In the genomic region with DNA sequence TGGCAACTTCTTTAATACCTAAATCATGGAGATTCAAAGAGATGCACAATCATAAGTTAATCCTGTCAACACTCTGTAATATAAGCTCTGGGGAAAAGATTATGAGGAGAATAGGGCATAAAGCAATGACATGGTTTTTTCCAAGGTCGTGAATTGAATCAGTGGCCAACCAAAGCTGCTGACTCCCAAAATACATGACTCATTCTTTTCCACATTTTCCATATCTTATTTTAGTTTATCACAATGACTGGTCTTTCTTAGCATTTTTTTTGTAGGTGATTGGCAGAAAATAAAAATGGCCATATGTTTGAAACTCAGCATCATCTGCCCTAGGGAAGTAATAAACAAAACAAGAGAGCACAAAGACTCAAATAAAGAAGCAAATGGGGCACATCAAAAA, we compare ENCODE assay signal across 18 cellular contexts. TPM values are rescaled to one million over a fixed set of nuclear protein-coding genes. Genes with fewer than 3 reads are reported as not detected.
DNase-seq lines count a peak whose midpoint lies in the region; ATAC-seq and TF ChIP-seq lines count a peak whose summit lies in the region.
"Had no signal": no experiment of that assay in that cellular context is flagged by ENCODE, and none has a peak within 500 bp of the region (broad histone marks: within the 10 kb centered on the region; RNA-seq: fewer than 3 reads in every experiment).

No MANE protein-coding gene starts in this region.

- no peak overlapping the region for H2BK120ac ChIP-seq in IMR-90 (ENCODE audit: low read depth, low read length)

- H2AK5ac ChIP-seq in IMR-90 (ENCODE audit: low read depth, low read length) = no peak overlapping the region

- no peak overlapping the region for H4K5ac ChIP-seq in IMR-90 (ENCODE audit: low read depth, low read length)

- no CpG with 5 or more reads among the region's 1 CpG for WGBS in IMR-90 (ENCODE audit: extremely low coverage in 2 of 2, insufficient read length in 1 of 2), 2 experiments

- no peaks in the 10 kb centered on the region for H3K27me3 ChIP-seq in IMR-90 (ENCODE audit: control insufficient read depth, insufficient read depth, low read length)
- H3K27me3 ChIP-seq: esophagus muscularis mucosa, right lobe of liver had no signal

- no peak overlapping the region for H3K23ac ChIP-seq in IMR-90 (ENCODE audit: low read depth, low read length)

- TF ChIP-seq CTCF in IMR-90 (conservative IDR thresholded peaks at IDR 0.05; ENCODE audit: low read depth, low read length) = no peak
- TF ChIP-seq CTCF in astrocyte of the spinal cord (IDR thresholded peaks at IDR 0.05; ENCODE audit: low read depth, low read length) = no peak

- no peak overlapping the region for H3K56ac ChIP-seq in IMR-90 (ENCODE audit: extremely low read depth, insufficient read depth, low read length)

- H3K4me1 ChIP-seq in IMR-90 (ENCODE audit: control insufficient read depth, insufficient read depth, low read length) = peaks cover 2% of the 10 kb centered on the region; the same call in 1 of the 2 replicates
- H3K4me1 ChIP-seq: esophagus muscularis mucosa, right lobe of liver had no signal

- no peak overlapping the region for H2AK9ac ChIP-seq in IMR-90 (replicated peaks; ENCODE audit: low read depth, low read length, poor library complexity)

- H3K4me2 ChIP-seq in IMR-90 (ENCODE audit: low read depth, low read length) = no peak overlapping the region

- H2AFZ ChIP-seq in IMR-90 (replicated peaks; ENCODE audit: low read length, poor library complexity) = no peak overlapping the region

- no peak overlapping the region for H3K18ac ChIP-seq in IMR-90 (ENCODE audit: low read depth, low read length)

- no peak overlapping the region for H3K14ac ChIP-seq in IMR-90 (replicated peaks; ENCODE audit: low read depth, low read length)

- TF ChIP-seq POLR2A in IMR-90 (IDR thresholded peaks at IDR 0.05; ENCODE audit: low read depth, low read length) = no peak

- no peak overlapping the region for H2BK20ac ChIP-seq in IMR-90 (ENCODE audit: low read depth, low read length)

- no peaks in the 10 kb centered on the region for H4K20me1 ChIP-seq in IMR-90 (ENCODE audit: insufficient read depth, low read length)

- no peaks in the 10 kb centered on the region for H3K79me1 ChIP-seq in IMR-90 (ENCODE audit: low read depth in 1 of 2, low read length in 2 of 2)

- H3K36me3 ChIP-seq in IMR-90 (ENCODE audit: control insufficient read depth, insufficient read depth, low read length) = no peaks in the 10 kb centered on the region
- H3K36me3 ChIP-seq: esophagus muscularis mucosa, right lobe of liver had no signal

- no peak for TF ChIP-seq RAD21 in IMR-90 (IDR thresholded peaks at IDR 0.05; ENCODE audit: low read length)

- in situ Hi-C loops in IMR-90 (cut with MboI; ENCODE audit: low sequenced_read_pairs) = no loop called here
- in situ Hi-C loops in astrocyte of the spinal cord (cut with HindIII; ENCODE audit: low sequenced_read_pairs) = no loop called here

- dilution Hi-C loops in IMR-90 (cut with HindIII; ENCODE audit: low sequenced_read_pairs, unreplicated experiment) = loop anchor here (25.0 kb wide), 1 partner anchor 103 kb away; no protein-coding TSS in a partner anchor

- H2BK5ac ChIP-seq in IMR-90 (ENCODE audit: low read depth, low read length, poor library complexity, severe bottlenecking) = no peak overlapping the region

- no peak overlapping the region for H3K27ac ChIP-seq in IMR-90 (ENCODE audit: insufficient read depth, low read length)
- H3K27ac ChIP-seq: coronary artery, esophagus muscularis mucosa, right lobe of liver had no signal

- DNase-seq in AG08395 (ENCODE audit: low spot score) (peak; percentile 32), IMR-90 (peak; percentile 42), astrocyte of the spinal cord (ENCODE audit: low read depth, low spot score) (peak; percentile 19), iris pigment epithelial cell (ENCODE audit: low read depth) (peak; percentile 51), NCI-H2196 treated with DMSO at 0.1 percent for 48 hours (lab: John Stamatoyannopoulos, UW; ENCODE audit: unreplicated experiment) (no peak), C1 segment of cervical spinal cord (lab: John Stamatoyannopoulos, UW) (no peak), hypothalamus (lab: John Stamatoyannopoulos, UW) (no peak)
- DNase-seq: activated naive CD8-positive, alpha-beta T cell treated with anti-CD3 and anti-CD28 coated beads, Interleukin-2, amount 10 ng/mL, durations not matched to agents 7 days and 5 days; Karpas-422; NCI-H524 treated with DMSO at 0.1 percent for 48 hours; right lobe of liver; stimulated activated naive B cell treated with anti-CD40 and anti-IgM and Interleukin-4, amounts not matched to agents 10 μg/mL and 1 μg/mL and 100 μg/mL, for 72 hours had no signal

- no peak overlapping the region for H3K9ac ChIP-seq in IMR-90 (ENCODE audit: low read depth, low read length)

- H3K4me3 ChIP-seq in IMR-90 (ENCODE audit: insufficient read depth, low read depth, low read length) (no peak overlapping the region), astrocyte of the spinal cord (ENCODE audit: low read depth, low read length) (no peak overlapping the region)
- H3K4me3 ChIP-seq: coronary artery, esophagus muscularis mucosa, lung, right lobe of liver had no signal

- ATAC-seq in IMR-90 (ENCODE audit: low read depth) = no peak
- no peak for ATAC-seq in GM19395 (IDR thresholded peaks at IDR 0.05; ENCODE audit: unreplicated experiment)
- ATAC-seq: HCT116; right lobe of liver; stimulated activated naive B cell treated with anti-CD40 and anti-IgM and Interleukin-4, amounts not matched to agents 10 μg/mL and 1 μg/mL and 100 μg/mL, for 72 hours; WTC11 had no signal

- no peak overlapping the region for H4K91ac ChIP-seq in IMR-90 (ENCODE audit: insufficient read depth, low read depth, low read length)

- intact Hi-C loops in IMR-90 (cut with micrococcal nuclease) = no loop called here

- POLR2A ChIA-PET in IMR-90 (lab: Charles Lee; ENCODE audit: unreplicated experiment) = no interaction called here

- no peak overlapping the region for H3K4ac ChIP-seq in IMR-90 (ENCODE audit: low read depth, low read length)

- H4K8ac ChIP-seq in IMR-90 (ENCODE audit: low read depth in 2 of 2, low read length in 2 of 2) = no peak overlapping the region

- no TSS peak for BruUV-seq in IMR-90 (replicated peaks; lab: Mats Ljungman, UMichigan)

- CTCF ChIA-PET in IMR-90 (lab: Yijun Ruan, JAX) = no interaction called here

- H3K9me1 ChIP-seq in IMR-90 (ENCODE audit: insufficient read depth, low read length) = no peaks in the 10 kb centered on the region

- no peak overlapping the region for H2BK15ac ChIP-seq in IMR-90 (ENCODE audit: low read depth, low read length)

- H3K9me3 ChIP-seq in IMR-90 (ENCODE audit: control insufficient read depth, insufficient read depth, low read length) = no peaks in the 10 kb centered on the region
- H3K9me3 ChIP-seq: esophagus muscularis mucosa, right lobe of liver had no signal

TF ChIP-seq in IMR-90, 13 proteins besides CTCF, POLR2A, EP300 and RAD21:
- peak; percentile 35; the same call in 1 of the 2 replicates for TF ChIP-seq FOS (IDR thresholded peaks at IDR 0.05; ENCODE audit: low read depth, low read length)
- TF ChIP-seq, protein P1, sequence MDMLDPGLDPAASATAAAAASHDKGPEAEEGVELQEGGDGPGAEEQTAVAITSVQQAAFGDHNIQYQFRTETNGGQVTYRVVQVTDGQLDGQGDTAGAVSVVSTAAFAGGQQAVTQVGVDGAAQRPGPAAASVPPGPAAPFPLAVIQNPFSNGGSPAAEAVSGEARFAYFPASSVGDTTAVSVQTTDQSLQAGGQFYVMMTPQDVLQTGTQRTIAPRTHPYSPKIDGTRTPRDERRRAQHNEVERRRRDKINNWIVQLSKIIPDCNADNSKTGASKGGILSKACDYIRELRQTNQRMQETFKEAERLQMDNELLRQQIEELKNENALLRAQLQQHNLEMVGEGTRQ (IDR thresholded peaks at IDR 0.05; ENCODE audit: low read depth, low read length) = no peak
- peak; percentile 8; the same call in 1 of the 2 replicates for TF ChIP-seq NFE2L2 (IDR thresholded peaks at IDR 0.05; ENCODE audit: low read depth, low read length)

RNA-seq across cellular contexts. Expression of a gene that starts 28.5 kb away (rescaled TPM):
- 17.6 and 26.1 TPM in 2 replicates for total RNA-seq in IMR-90 (2012; rRNA removed)
- 16.4 and 18.1 TPM in 2 replicates for polyA plus RNA-seq in IMR-90 (2012; rRNA removed)
- 3.7 and 5.6 TPM in 2 replicates for polyA plus RNA-seq in IMR-90 (2012; cell fraction: cytosol; rRNA removed)
- polyA plus RNA-seq in IMR-90 (2012; cell fraction: nucleus; rRNA removed; ENCODE audit: low replicate concordance) = 11.8 and 59.3 TPM in 2 replicates

RNA-seq across cellular contexts. Expression of a gene that starts 46.4 kb away (rescaled TPM):
- total RNA-seq in IMR-90 (2012; rRNA removed) = 25.8 and 48.9 TPM in 2 replicates
- polyA plus RNA-seq in IMR-90 (2012; rRNA removed) = 23.1 and 23.8 TPM in 2 replicates
- 8.0 and 9.4 TPM in 2 replicates for polyA plus RNA-seq in IMR-90 (2012; cell fraction: cytosol; rRNA removed)
- polyA plus RNA-seq in IMR-90 (2012; cell fraction: nucleus; rRNA removed; ENCODE audit: low replicate concordance) = 3.8 and 9.2 TPM in 2 replicates

Comparison
In these comparisons a context has a peak if more than half of its experiments do, and no peak if none do; other contexts are left out.
1. DNase-seq: peak in AG08395 (single experiment), IMR-90 (single experiment), astrocyte of the spinal cord (single experiment) and iris pigment epithelial cell (single experiment); none in NCI-H2196 treated with DMSO at 0.1 percent for 48 hours (single experiment), C1 segment of cervical spinal cord (0 of 14) and hypothalamus (0 of 51).